ENCODE assay signal across 8 cellular contexts in the genomic region with DNA sequence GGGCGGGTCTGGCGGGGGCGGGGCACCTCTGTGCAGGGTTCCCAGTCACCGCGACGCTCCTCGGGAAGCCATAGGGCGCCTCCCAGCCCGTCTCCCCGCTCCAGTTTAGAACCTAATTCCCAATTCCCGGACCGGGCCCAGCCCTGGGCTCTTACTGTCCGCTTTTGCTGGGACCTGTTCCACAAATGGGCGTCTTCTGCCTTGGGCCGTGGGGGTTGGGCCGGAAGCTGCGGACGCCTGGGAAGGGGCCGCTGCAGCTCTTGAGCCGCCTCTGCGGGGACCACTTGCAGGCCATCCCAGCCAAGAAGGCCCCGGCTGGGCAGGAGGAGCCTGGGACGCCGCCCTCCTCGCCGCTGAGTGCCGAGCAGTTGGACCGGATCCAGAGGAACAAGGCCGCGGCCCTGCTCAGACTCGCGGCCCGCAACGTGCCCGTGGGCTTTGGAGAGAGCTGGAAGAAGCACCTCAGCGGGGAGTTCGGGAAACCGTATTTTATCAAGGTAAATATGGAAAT. TPM values are rescaled to one million over a fixed set of nuclear protein-coding genes. Genes with fewer than 3 reads are reported as not detected.
DNase-seq lines count a peak whose midpoint lies in the region; ATAC-seq and TF ChIP-seq lines count a peak whose summit lies in the region.

No MANE protein-coding gene starts in this region.

- peak overlapping the region; percentile 86 for H3K27ac Mint-ChIP-seq in activated naive CD8-positive, alpha-beta T cell treated with anti-CD3 and anti-CD28 coated beads, Interleukin-2, amount 50 U/mL, for 24 hours

- H3K36me3 ChIP-seq in right atrium auricular region, result peaks cover 7% of the 10 kb centered on the region

- peak overlapping the region; percentile 95 for H3K27ac ChIP-seq in HL-60 (replicated peaks)
- peak overlapping the region; percentile 80 to 84 for H3K27ac ChIP-seq in right atrium auricular region

- H3K27me3 ChIP-seq in HL-60 (ENCODE audit: insufficient read depth, poor library complexity, severe bottlenecking), result no peaks in the 10 kb centered on the region
- H3K27me3 ChIP-seq in right atrium auricular region, result no peaks in the 10 kb centered on the region

- peaks cover 0 to 22% of the 10 kb centered on the region in 2 donors for H3K4me1 ChIP-seq in right atrium auricular region

- DNase-seq in DMS79 (lab: John Stamatoyannopoulos, UW) (peak; percentile 58), HL-60 (ENCODE audit: low read depth in 1 of 2, low spot score in 1 of 2) (no peak), right atrium auricular region (ENCODE audit: low spot score) (no peak), sciatic nerve (ENCODE audit: low spot score) (no peak), NCI-H2171 treated with DMSO at 0.1 percent for 48 hours (lab: John Stamatoyannopoulos, UW) (no peak), NCI-H128 (lab: John Stamatoyannopoulos, UW; ENCODE audit: unreplicated experiment) (no peak)
- no peak for DNase-seq in activated naive CD8-positive, alpha-beta T cell treated with anti-CD3 and anti-CD28 coated beads, Interleukin-2, amount 50 U/mL, for 24 hours

- peaks cover 35% of the 10 kb centered on the region for H3K36me3 Mint-ChIP-seq in activated naive CD8-positive, alpha-beta T cell treated with anti-CD3 and anti-CD28 coated beads, Interleukin-2, amount 50 U/mL, for 24 hours (ENCODE audit: low read depth)

- H3K4me3 ChIP-seq in HL-60 (replicated peaks; ENCODE audit: insufficient read depth, low read length), result peak overlapping the region; percentile 91
- peak overlapping the region; percentile 55 to 77 for H3K4me3 ChIP-seq in right atrium auricular region

- intact Hi-C loops in sciatic nerve (cut with DNase I), result no loop called here

- peaks cover 32% of the 10 kb centered on the region for H3K4me1 Mint-ChIP-seq in activated naive CD8-positive, alpha-beta T cell treated with anti-CD3 and anti-CD28 coated beads, Interleukin-2, amount 50 U/mL, for 24 hours

- no peaks in the 10 kb centered on the region for H3K9me3 Mint-ChIP-seq in activated naive CD8-positive, alpha-beta T cell treated with anti-CD3 and anti-CD28 coated beads, Interleukin-2, amount 50 U/mL, for 24 hours

- ATAC-seq in GM21381 (IDR thresholded peaks at IDR 0.05; ENCODE audit: unreplicated experiment) (peak; percentile 26), sciatic nerve (peak; percentile 70)
- ATAC-seq in activated naive CD8-positive, alpha-beta T cell treated with anti-CD3 and anti-CD28 coated beads, Interleukin-2, amount 50 U/mL, for 24 hours, result peak; percentile 13

- TF ChIP-seq CTCF in HL-60 (IDR thresholded peaks at IDR 0.05; ENCODE audit: insufficient read depth, low read length), result no peak
- TF ChIP-seq CTCF in right atrium auricular region (IDR thresholded peaks at IDR 0.05), result no peak

- no peaks in the 10 kb centered on the region for H3K9me3 ChIP-seq in right atrium auricular region

- H3K4me3 Mint-ChIP-seq in activated naive CD8-positive, alpha-beta T cell treated with anti-CD3 and anti-CD28 coated beads, Interleukin-2, amount 50 U/mL, for 24 hours, result peak overlapping the region; percentile 85

- no peaks in the 10 kb centered on the region for H3K27me3 Mint-ChIP-seq in activated naive CD8-positive, alpha-beta T cell treated with anti-CD3 and anti-CD28 coated beads, Interleukin-2, amount 50 U/mL, for 24 hours

RNA-seq across cellular contexts. Expression of a gene that starts 0.8 kb away (rescaled TPM):
- total RNA-seq in right atrium auricular region (10 to 100 TPM; 10.2 to 12.1 TPM), sciatic nerve (15.9 TPM)

RNA-seq across cellular contexts. Expression of a gene that starts 4.9 kb away (rescaled TPM):
- total RNA-seq in right atrium auricular region (1 to 10 TPM; 3.9 to 8.5 TPM), sciatic nerve (12.6 TPM)

RNA-seq across cellular contexts. Expression of a gene that starts 18.2 kb away (rescaled TPM):
- 100 to 1,000 TPM in 1 of 2 donors, 10 to 100 TPM in 1; 76.8 to 104 TPM for total RNA-seq in right atrium auricular region
- 112 TPM for total RNA-seq in sciatic nerve

RNA-seq across cellular contexts. Expression of a gene that starts 45.8 kb away (rescaled TPM):
- total RNA-seq in right atrium auricular region (10 to 100 TPM; 13.8 to 19.1 TPM), sciatic nerve (19.2 TPM)

Comparison
In these comparisons a context has a peak if more than half of its experiments do, and no peak if none do; other contexts are left out.
1. ATAC-seq: peak in every context shown above with its lines; median percentile 70 in sciatic nerve; 26 in GM21381; 13 in activated naive CD8-positive, alpha-beta T cell treated with anti-CD3 and anti-CD28 coated beads, Interleukin-2, amount 50 U/mL, for 24 hours.